8 cellular contexts compared by ENCODE assay signal in the genomic region with DNA sequence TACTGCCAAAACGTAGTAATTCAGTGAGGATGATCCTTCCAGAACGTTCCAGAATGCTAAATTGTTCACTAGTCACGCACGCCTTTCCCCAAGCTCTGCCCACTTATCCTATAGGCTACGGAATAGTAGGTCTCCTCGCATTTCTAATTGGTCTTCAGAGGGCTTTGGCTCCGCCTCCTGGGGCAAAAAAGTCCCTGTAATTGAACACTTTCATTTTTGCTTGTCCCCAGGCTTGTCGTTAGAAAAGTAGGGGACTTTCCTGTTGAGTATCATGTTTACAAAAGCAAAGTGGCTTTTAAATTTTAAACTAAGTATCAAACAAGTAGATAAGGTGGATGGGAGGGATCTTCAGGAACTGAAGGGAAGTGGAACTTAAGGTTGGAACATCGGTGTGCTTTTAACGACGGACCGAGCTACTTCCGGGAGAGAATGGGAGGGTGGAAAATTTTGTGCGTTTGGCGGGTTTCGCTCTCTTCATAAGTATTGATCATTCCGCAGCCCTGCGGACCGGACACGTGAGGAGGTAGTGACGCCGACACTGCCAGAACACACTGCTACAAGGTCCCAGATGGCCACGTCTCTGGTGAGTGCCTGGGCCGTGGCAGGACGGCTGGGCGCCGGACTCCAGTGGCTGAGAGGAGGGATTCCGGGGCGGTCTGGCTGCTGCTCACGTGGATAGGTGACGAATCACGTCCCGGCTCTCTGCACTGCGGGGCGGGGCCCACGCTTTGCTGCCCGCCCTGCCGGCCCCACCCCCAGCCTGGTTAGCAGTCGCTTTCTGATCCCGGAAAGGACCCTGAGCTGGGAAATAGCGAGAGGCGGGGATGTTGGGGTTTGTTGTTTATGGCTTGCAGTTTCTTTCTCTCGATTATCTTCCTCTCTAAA. TPM values are rescaled to one million over a fixed set of nuclear protein-coding genes. Genes with fewer than 3 reads are reported as not detected.
DNase-seq lines count a peak whose midpoint lies in the region; ATAC-seq and TF ChIP-seq lines count a peak whose summit lies in the region.

A gene (plus strand): TSS at position 406 of the 885 bp plus-strand sequence. CDS start 163 bp downstream, at position 569.

- peaks cover 19% of the 10 kb centered on the region for H3K4me1 Mint-ChIP-seq in activated T-cell treated with anti-CD3 and anti-CD28 coated beads, Interleukin-2, amount 50 U/mL, for 24 hours (ENCODE audit: low read depth)

- peaks cover 3% of the 10 kb centered on the region for H3K9me3 Mint-ChIP-seq in activated T-cell treated with anti-CD3 and anti-CD28 coated beads, Interleukin-2, amount 50 U/mL, for 24 hours

- no peaks in the 10 kb centered on the region for H3K9me3 ChIP-seq in mucosa of rectum (ENCODE audit: control insufficient read depth in 2 of 2, low read length in 2 of 2)

- H3K4me3 Mint-ChIP-seq in activated T-cell treated with anti-CD3 and anti-CD28 coated beads, Interleukin-2, amount 50 U/mL, for 24 hours = peak within 1 kb of the TSS; percentile 93

- peak within 1 kb of the TSS; percentile 91 to 96 for H3K27ac ChIP-seq in mucosa of rectum (ENCODE audit: low read depth in 2 of 2, low read length in 2 of 2)

- ATAC-seq in GM21737 (IDR thresholded peaks at IDR 0.05; ENCODE audit: unreplicated experiment) = peak; percentile 97

- TF ChIP-seq POLR2A in erythroblast (IDR thresholded peaks at IDR 0.05; ENCODE audit: low read length) = peak; percentile 90

- H3K9ac ChIP-seq in mucosa of rectum (ENCODE audit: low read depth in 1 of 2, low read length in 2 of 2) = peak within 1 kb of the TSS; percentile 83 to 85

- peaks cover 0 to 4% of the 10 kb centered on the region in 2 donors for H3K4me1 ChIP-seq in mucosa of rectum (ENCODE audit: control insufficient read depth in 2 of 2, insufficient read depth in 2 of 2, low read length in 2 of 2)

- peaks cover 2 to 5% of the 10 kb centered on the region in 2 donors for H3K27me3 ChIP-seq in mucosa of rectum (ENCODE audit: control insufficient read depth in 2 of 2, insufficient read depth in 2 of 2, low read length in 2 of 2)

- H3K27me3 Mint-ChIP-seq in activated T-cell treated with anti-CD3 and anti-CD28 coated beads, Interleukin-2, amount 50 U/mL, for 24 hours = peaks cover 30% of the 10 kb centered on the region

- peaks cover 4% of the 10 kb centered on the region for H3K36me3 Mint-ChIP-seq in activated T-cell treated with anti-CD3 and anti-CD28 coated beads, Interleukin-2, amount 50 U/mL, for 24 hours (ENCODE audit: low read depth)

- no peaks in the 10 kb centered on the region for H3K36me3 ChIP-seq in mucosa of rectum (ENCODE audit: control insufficient read depth in 2 of 2, insufficient read depth in 2 of 2, low read length in 2 of 2)

- peak within 1 kb of the TSS; percentile 87 to 93 for H3K4me3 ChIP-seq in mucosa of rectum (ENCODE audit: low read length in 2 of 2)

- H3K27ac Mint-ChIP-seq in activated T-cell treated with anti-CD3 and anti-CD28 coated beads, Interleukin-2, amount 50 U/mL, for 24 hours = peak within 1 kb of the TSS; percentile 100

- peak; percentile 58 for DNase-seq in DMS79 (lab: John Stamatoyannopoulos, UW)
- DNase-seq in KG1 (lab: John Stamatoyannopoulos, UW) = peak; percentile 74
- peak; percentile 86 for DNase-seq in activated T-cell treated with anti-CD3 and anti-CD28 coated beads, Interleukin-2, amount 50 U/mL, for 24 hours
- DNase-seq in erythroblast (lab: John Stamatoyannopoulos, UW) = peak; percentile 94
- DNase-seq in stimulated activated CD8-positive, alpha-beta memory T cell treated with anti-CD3 and anti-CD28 coated beads, Interleukin-4, amount 100 ng/mL, for 4 hours (ENCODE audit: low read depth in 2 of 2, low spot score in 1 of 2) = peak; percentile 50 to 67

TF ChIP-seq in PFSK-1, 5 proteins besides CTCF, POLR2A, EP300 and RAD21:
- TF ChIP-seq SIN3A (IDR thresholded peaks at IDR 0.05; ENCODE audit: borderline replicate concordance, insufficient read depth, low read length) (no peak), TAF1 (IDR thresholded peaks at IDR 0.05; ENCODE audit: borderline replicate concordance, insufficient read depth, low read length) (peak; percentile 62; the same call in 1 of the 2 replicates), POLR2AphosphoS5 (IDR thresholded peaks at IDR 0.05; ENCODE audit: low read depth, low read length) (peak; percentile 94), FOXP2 (optimal IDR thresholded peaks at IDR 0.05; ENCODE audit: borderline replicate concordance, extremely low read depth, extremely low read length, insufficient read depth) (peak; percentile 54)
- TF ChIP-seq, protein P1, sequence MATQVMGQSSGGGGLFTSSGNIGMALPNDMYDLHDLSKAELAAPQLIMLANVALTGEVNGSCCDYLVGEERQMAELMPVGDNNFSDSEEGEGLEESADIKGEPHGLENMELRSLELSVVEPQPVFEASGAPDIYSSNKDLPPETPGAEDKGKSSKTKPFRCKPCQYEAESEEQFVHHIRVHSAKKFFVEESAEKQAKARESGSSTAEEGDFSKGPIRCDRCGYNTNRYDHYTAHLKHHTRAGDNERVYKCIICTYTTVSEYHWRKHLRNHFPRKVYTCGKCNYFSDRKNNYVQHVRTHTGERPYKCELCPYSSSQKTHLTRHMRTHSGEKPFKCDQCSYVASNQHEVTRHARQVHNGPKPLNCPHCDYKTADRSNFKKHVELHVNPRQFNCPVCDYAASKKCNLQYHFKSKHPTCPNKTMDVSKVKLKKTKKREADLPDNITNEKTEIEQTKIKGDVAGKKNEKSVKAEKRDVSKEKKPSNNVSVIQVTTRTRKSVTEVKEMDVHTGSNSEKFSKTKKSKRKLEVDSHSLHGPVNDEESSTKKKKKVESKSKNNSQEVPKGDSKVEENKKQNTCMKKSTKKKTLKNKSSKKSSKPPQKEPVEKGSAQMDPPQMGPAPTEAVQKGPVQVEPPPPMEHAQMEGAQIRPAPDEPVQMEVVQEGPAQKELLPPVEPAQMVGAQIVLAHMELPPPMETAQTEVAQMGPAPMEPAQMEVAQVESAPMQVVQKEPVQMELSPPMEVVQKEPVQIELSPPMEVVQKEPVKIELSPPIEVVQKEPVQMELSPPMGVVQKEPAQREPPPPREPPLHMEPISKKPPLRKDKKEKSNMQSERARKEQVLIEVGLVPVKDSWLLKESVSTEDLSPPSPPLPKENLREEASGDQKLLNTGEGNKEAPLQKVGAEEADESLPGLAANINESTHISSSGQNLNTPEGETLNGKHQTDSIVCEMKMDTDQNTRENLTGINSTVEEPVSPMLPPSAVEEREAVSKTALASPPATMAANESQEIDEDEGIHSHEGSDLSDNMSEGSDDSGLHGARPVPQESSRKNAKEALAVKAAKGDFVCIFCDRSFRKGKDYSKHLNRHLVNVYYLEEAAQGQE (IDR thresholded peaks at IDR 0.05; ENCODE audit: insufficient read depth in 1 of 2, low read depth in 2 of 2, low read length in 2 of 2) = no peak

RNA-seq across cellular contexts. Expression of the gene that starts here (rescaled TPM):
- polyA plus RNA-seq in PFSK-1 (2012; ENCODE audit: insufficient read length, low read depth) = 0.69 TPM

Comparison
In these comparisons a context has a peak if more than half of its experiments do, and no peak if none do; other contexts are left out.
1. Peak in every context shown above with its lines: DNase-seq, ATAC-seq, H3K4me3 ChIP-seq and H3K27ac ChIP-seq.